Comparison of ENCODE assay signal across 8 cellular contexts in the genomic region with DNA sequence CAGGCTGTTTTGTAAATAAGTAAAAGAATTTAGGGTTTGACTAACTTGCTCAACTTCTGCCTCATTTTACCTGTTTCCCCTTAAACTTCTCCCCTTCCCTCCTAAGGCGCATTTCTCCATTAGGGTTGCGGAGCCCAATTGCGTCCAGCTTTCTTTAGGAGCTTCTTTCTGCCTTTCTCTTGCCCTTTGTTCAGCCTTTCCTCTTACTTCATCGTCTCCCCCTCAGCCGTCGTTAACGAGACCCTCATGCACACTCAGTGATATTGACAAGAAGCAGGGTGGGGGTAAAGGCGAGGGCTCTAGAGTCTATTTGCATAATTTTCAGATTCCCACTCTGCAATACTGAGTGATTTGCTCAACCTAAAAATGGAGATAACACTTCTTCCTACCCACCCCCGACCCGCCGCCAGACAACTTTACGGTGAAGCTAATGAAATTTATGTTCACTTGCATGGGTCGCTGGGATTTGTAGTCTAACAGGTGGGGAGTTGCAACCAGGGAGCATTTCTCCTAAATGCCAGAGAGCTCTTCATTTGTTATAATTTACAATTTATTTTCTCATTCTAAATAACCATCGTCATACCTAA. TPM values are rescaled to one million over a fixed set of nuclear protein-coding genes. Genes with fewer than 3 reads are reported as not detected.
DNase-seq lines count a peak whose midpoint lies in the region; ATAC-seq and TF ChIP-seq lines count a peak whose summit lies in the region.

No MANE protein-coding gene starts in this region.

- H3K36me3 ChIP-seq in CD4-positive, CD25-positive, alpha-beta regulatory T cell (ENCODE audit: control insufficient read depth, insufficient read depth, low read length): peaks cover 2% of the 10 kb centered on the region
- H3K36me3 ChIP-seq in Karpas-422 (ENCODE audit: insufficient read depth, low read length) (no peaks in the 10 kb centered on the region), endocrine pancreas (ENCODE audit: control insufficient read depth, insufficient read depth, low read length) (no peaks in the 10 kb centered on the region), neural progenitor cell (no peaks in the 10 kb centered on the region)

- no peaks in the 10 kb centered on the region for H3K9me3 Mint-ChIP-seq in CD4-positive, CD25-positive, alpha-beta regulatory T cell
- no peaks in the 10 kb centered on the region for H3K9me3 Mint-ChIP-seq in activated CD4-positive, alpha-beta T cell treated with anti-CD3 and anti-CD28 coated beads, Interleukin-2, amount 10 ng/mL, durations not matched to agents 24 days and 14 days
- H3K9me3 Mint-ChIP-seq in neural progenitor cell: no peaks in the 10 kb centered on the region

- H2AFZ ChIP-seq in Karpas-422 (ENCODE audit: low read length): peak overlapping the region; percentile 78
- H2AFZ ChIP-seq in neural progenitor cell (replicated peaks): peak overlapping the region; percentile 96

- peak overlapping the region; percentile 94 to 99 (median 98) for H3K27ac Mint-ChIP-seq in CD4-positive, CD25-positive, alpha-beta regulatory T cell
- H3K27ac Mint-ChIP-seq in activated CD4-positive, alpha-beta T cell treated with anti-CD3 and anti-CD28 coated beads, Interleukin-2, amount 10 ng/mL, durations not matched to agents 24 days and 14 days: peak overlapping the region; percentile 98
- peak overlapping the region; percentile 31 for H3K27ac Mint-ChIP-seq in neural progenitor cell

- H4K20me1 ChIP-seq in Karpas-422 (ENCODE audit: insufficient read depth, low read depth, low read length) (no peaks in the 10 kb centered on the region), neural progenitor cell (ENCODE audit: low read depth) (no peaks in the 10 kb centered on the region)

- ATAC-seq in CD4-positive, CD25-positive, alpha-beta regulatory T cell (ENCODE audit: low read depth in 2 of 2): no peak
- ATAC-seq in HG03354 (IDR thresholded peaks at IDR 0.05; ENCODE audit: poor library complexity, severe bottlenecking, unreplicated experiment) (no peak), HG03196 (IDR thresholded peaks at IDR 0.05; ENCODE audit: unreplicated experiment) (no peak), GM21526 (IDR thresholded peaks at IDR 0.05; ENCODE audit: low FRiP score, unreplicated experiment) (no peak)

- H3K4me1 ChIP-seq in CD4-positive, CD25-positive, alpha-beta regulatory T cell (ENCODE audit: control insufficient read depth, insufficient read depth, low read length, poor library complexity, severe bottlenecking): peaks cover 32% of the 10 kb centered on the region
- H3K4me1 ChIP-seq in Karpas-422 (ENCODE audit: low read length) (peaks cover 17% of the 10 kb centered on the region), endocrine pancreas (ENCODE audit: control insufficient read depth, insufficient read depth, low read length) (no peaks in the 10 kb centered on the region), neural progenitor cell (peaks cover 9% of the 10 kb centered on the region)

- peaks cover 16% of the 10 kb centered on the region for H3F3A ChIP-seq in neural progenitor cell (ENCODE audit: low read depth)

- peak overlapping the region; percentile 93 to 100 (median 95) for H3K4me3 Mint-ChIP-seq in CD4-positive, CD25-positive, alpha-beta regulatory T cell
- H3K4me3 Mint-ChIP-seq in activated CD4-positive, alpha-beta T cell treated with anti-CD3 and anti-CD28 coated beads, Interleukin-2, amount 10 ng/mL, durations not matched to agents 24 days and 14 days: peak overlapping the region; percentile 84
- H3K4me3 Mint-ChIP-seq in neural progenitor cell: peak overlapping the region; percentile 85

- no peaks in the 10 kb centered on the region for H3K9me2 ChIP-seq in Karpas-422 (replicated peaks; ENCODE audit: insufficient read depth, low read length)

- no peaks in the 10 kb centered on the region for H3K36me3 Mint-ChIP-seq in CD4-positive, CD25-positive, alpha-beta regulatory T cell
- no peaks in the 10 kb centered on the region for H3K36me3 Mint-ChIP-seq in activated CD4-positive, alpha-beta T cell treated with anti-CD3 and anti-CD28 coated beads, Interleukin-2, amount 10 ng/mL, durations not matched to agents 24 days and 14 days (ENCODE audit: low read depth)
- H3K36me3 Mint-ChIP-seq in neural progenitor cell: no peaks in the 10 kb centered on the region

- peak overlapping the region; percentile 93 for H3K4me3 ChIP-seq in CD4-positive, CD25-positive, alpha-beta regulatory T cell (ENCODE audit: low read depth, low read length)
- H3K4me3 ChIP-seq in Karpas-422 (ENCODE audit: low read length): peak overlapping the region; percentile 76
- peak overlapping the region; percentile 38 for H3K4me3 ChIP-seq in endocrine pancreas (ENCODE audit: control insufficient read depth, insufficient read depth, low read length)
- H3K4me3 ChIP-seq in neural progenitor cell: peak overlapping the region; percentile 76

- peak in 2 of 3 donors; percentile 47 to 75 for DNase-seq in CD4-positive, CD25-positive, alpha-beta regulatory T cell
- peak; percentile 72 for DNase-seq in Karpas-422
- DNase-seq in activated CD4-positive, alpha-beta T cell treated with anti-CD3 and anti-CD28 coated beads, Interleukin-2, amount 10 ng/mL, durations not matched to agents 24 days and 14 days: peak; percentile 73
- peak; percentile 21 for DNase-seq in neural progenitor cell (ENCODE audit: low spot score)

- peak overlapping the region; percentile 87 for H3K27ac ChIP-seq in CD4-positive, CD25-positive, alpha-beta regulatory T cell (ENCODE audit: insufficient read depth, low read length, poor library complexity, severe bottlenecking)
- peak overlapping the region; percentile 84 for H3K27ac ChIP-seq in Karpas-422 (ENCODE audit: low read length)
- H3K27ac ChIP-seq in neural progenitor cell: no peak overlapping the region

- H3K27me3 Mint-ChIP-seq in CD4-positive, CD25-positive, alpha-beta regulatory T cell: no peaks in the 10 kb centered on the region
- H3K27me3 Mint-ChIP-seq in activated CD4-positive, alpha-beta T cell treated with anti-CD3 and anti-CD28 coated beads, Interleukin-2, amount 10 ng/mL, durations not matched to agents 24 days and 14 days: no peaks in the 10 kb centered on the region
- H3K27me3 Mint-ChIP-seq in neural progenitor cell (ENCODE audit: insufficient read depth, low read depth): peaks cover 14% of the 10 kb centered on the region

- peaks cover 11 to 41% (median 27%) of the 10 kb centered on the region in 4 donors for H3K4me1 Mint-ChIP-seq in CD4-positive, CD25-positive, alpha-beta regulatory T cell
- peaks cover 23% of the 10 kb centered on the region for H3K4me1 Mint-ChIP-seq in activated CD4-positive, alpha-beta T cell treated with anti-CD3 and anti-CD28 coated beads, Interleukin-2, amount 10 ng/mL, durations not matched to agents 24 days and 14 days
- peaks cover 8% of the 10 kb centered on the region for H3K4me1 Mint-ChIP-seq in neural progenitor cell

- no peaks in the 10 kb centered on the region for H3K9me3 ChIP-seq in CD4-positive, CD25-positive, alpha-beta regulatory T cell (ENCODE audit: control insufficient read depth in 2 of 2, low read length in 2 of 2)
- H3K9me3 ChIP-seq in Karpas-422 (ENCODE audit: low read length) (no peaks in the 10 kb centered on the region), endocrine pancreas (ENCODE audit: control insufficient read depth, low read length) (no peaks in the 10 kb centered on the region), neural progenitor cell (ENCODE audit: low read depth) (no peaks in the 10 kb centered on the region)

- H3K9ac ChIP-seq in Karpas-422 (ENCODE audit: low read length): peak overlapping the region; percentile 86
- H3K9ac ChIP-seq in endocrine pancreas (ENCODE audit: control insufficient read depth, insufficient read depth, low read length): peak overlapping the region; percentile 62
- no peak overlapping the region for H3K9ac ChIP-seq in neural progenitor cell

- H3K79me2 ChIP-seq in Karpas-422 (ENCODE audit: low read length) (no peaks in the 10 kb centered on the region), neural progenitor cell (ENCODE audit: low read depth) (no peaks in the 10 kb centered on the region)

- H3K4me2 ChIP-seq in Karpas-422 (ENCODE audit: low read depth, low read length, poor library complexity, severe bottlenecking): peak overlapping the region; percentile 100
- H3K4me2 ChIP-seq in neural progenitor cell: peak overlapping the region; percentile 87

- intact Hi-C loops in activated CD4-positive, alpha-beta T cell treated with anti-CD3 and anti-CD28 coated beads, Interleukin-2, amount 10 ng/mL, durations not matched to agents 24 days and 14 days (cut with micrococcal nuclease): loop anchor here (1.0 to 5.0 kb wide), 5 partner anchors 138 to 1839 kb away; a partner anchor contains a TSS

- no peak for TF ChIP-seq CTCF in neural progenitor cell (IDR thresholded peaks at IDR 0.05)

- H3K27me3 ChIP-seq in CD4-positive, CD25-positive, alpha-beta regulatory T cell (ENCODE audit: control insufficient read depth, insufficient read depth, low read length): no peaks in the 10 kb centered on the region
- H3K27me3 ChIP-seq in Karpas-422 (ENCODE audit: low read length) (no peaks in the 10 kb centered on the region; the same call in 1 of the 2 replicates), endocrine pancreas (ENCODE audit: control insufficient read depth, insufficient read depth, low read length) (no peaks in the 10 kb centered on the region), neural progenitor cell (peaks cover 21% of the 10 kb centered on the region)

RNA-seq across cellular contexts. Expression of a gene that starts 1.3 kb away (rescaled TPM):
- 11.5 TPM for total RNA-seq in CD4-positive, CD25-positive, alpha-beta regulatory T cell
- 10 to 100 TPM in 2 of 4 donors, 1 to 10 TPM in 2; 8.2 to 10.4 (median 9.7) TPM for polyA plus RNA-seq in CD4-positive, CD25-positive, alpha-beta regulatory T cell
- 0.97 and 5.2 TPM in 2 replicates for total RNA-seq in Karpas-422 (2014; rRNA removed; shearing (Covaris generic); ENCODE audit: low replicate concordance)
- 1.6 and 1.8 TPM in 2 replicates for total RNA-seq in activated CD4-positive, alpha-beta T cell treated with anti-CD3 and anti-CD28 coated beads, Interleukin-2, amount 10 ng/mL, durations not matched to agents 24 days and 14 days
- total RNA-seq in neural progenitor cell (ENCODE audit: low replicate concordance): 0.41 and 1.3 TPM in 2 replicates

Comparison
In these comparisons a context has a peak if more than half of its experiments do, and no peak if none do; other contexts are left out.
1. DNase-seq: peak in every context shown above with its lines; median percentile 73 in activated CD4-positive, alpha-beta T cell treated with anti-CD3 and anti-CD28 coated beads, Interleukin-2, amount 10 ng/mL, durations not matched to agents 24 days and 14 days; 72 in Karpas-422; 61 in CD4-positive, CD25-positive, alpha-beta regulatory T cell; 21 in neural progenitor cell.
2. H3K4me3 ChIP-seq: peak in every context shown above with its lines; median percentile 93 in CD4-positive, CD25-positive, alpha-beta regulatory T cell; 76 in Karpas-422; 76 in neural progenitor cell; 38 in endocrine pancreas.
3. H3K27ac Mint-ChIP-seq: peak in every context shown above with its lines; median percentile 98 in CD4-positive, CD25-positive, alpha-beta regulatory T cell; 98 in activated CD4-positive, alpha-beta T cell treated with anti-CD3 and anti-CD28 coated beads, Interleukin-2, amount 10 ng/mL, durations not matched to agents 24 days and 14 days; 31 in neural progenitor cell.